ENCODE assay signal across 19 cellular contexts in genomic region chr1:6526316-6526715, GRCh38. TPM values are rescaled to one million over a fixed set of nuclear protein-coding genes. Genes with fewer than 3 reads are reported as not detected.
A peak's percentile ranks its signal among the peaks of the same experiment; 100 is the strongest.
DNase-seq lines count a peak whose midpoint lies in the region; ATAC-seq and TF ChIP-seq lines count a peak whose summit lies in the region.
"Had no signal": no experiment of that assay in that cellular context is flagged by ENCODE, and none has a peak within 500 bp of the region (broad histone marks: within the 10 kb centered on the region; RNA-seq: fewer than 3 reads in every experiment).

No MANE protein-coding gene starts in this region.

- H3K9me3 ChIP-seq in OCI-LY7 (ENCODE audit: low read length) = no peaks in the 10 kb centered on the region
- H3K9me3 ChIP-seq: BLaER1 treated with 17β-estradiol and CSF1 and Interleukin-3, amounts not matched to agents 10 nM and 100 nM had no signal

- H3K4me1 Mint-ChIP-seq in neural crest cell = no peaks in the 10 kb centered on the region
- H3K4me1 Mint-ChIP-seq in stimulated activated naive B cell treated with anti-CD40 and anti-IgM and Interleukin-4, amounts not matched to agents 10 μg/mL and 1 μg/mL and 100 μg/mL, for 72 hours = peaks cover 4 to 8% of the 10 kb centered on the region in 2 donors
- H3K4me1 Mint-ChIP-seq: B cell had no signal

- peak in 1 of 2 donors; percentile 14 for ATAC-seq in activated naive CD4-positive, alpha-beta T cell treated with anti-CD3 and anti-CD28 coated beads, Interleukin-2, amount 50 U/mL, for 72 hours
- peak; percentile 21 for ATAC-seq in esophagus mucosa
- ATAC-seq in stimulated activated naive B cell treated with anti-CD40 and anti-IgM and Interleukin-4, amounts not matched to agents 10 μg/mL and 1 μg/mL and 100 μg/mL, for 72 hours (replicated peaks) = no peak
- ATAC-seq in HG03565 (IDR thresholded peaks at IDR 0.05; ENCODE audit: unreplicated experiment) = no peak
- ATAC-seq: CD8-positive, alpha-beta T cell; HepG2 had no signal

- intact Hi-C loops in OCI-LY7 (cut with micrococcal nuclease; ENCODE audit: unreplicated experiment) = no loop called here

- no TSS peak for BruUV-seq in OCI-LY7 (replicated peaks; lab: Mats Ljungman, UMichigan)

- no peaks in the 10 kb centered on the region for H3K9me3 Mint-ChIP-seq in activated naive CD4-positive, alpha-beta T cell treated with anti-CD3 and anti-CD28 coated beads, Interleukin-2, amount 50 U/mL, for 72 hours
- no peaks in the 10 kb centered on the region for H3K9me3 Mint-ChIP-seq in neural crest cell
- H3K9me3 Mint-ChIP-seq in stimulated activated naive B cell treated with anti-CD40 and anti-IgM and Interleukin-4, amounts not matched to agents 10 μg/mL and 1 μg/mL and 100 μg/mL, for 72 hours = no peaks in the 10 kb centered on the region
- H3K9me3 Mint-ChIP-seq: CD8-positive, alpha-beta T cell; H9 had no signal

- no peaks in the 10 kb centered on the region for H3K36me3 Mint-ChIP-seq in activated naive CD4-positive, alpha-beta T cell treated with anti-CD3 and anti-CD28 coated beads, Interleukin-2, amount 50 U/mL, for 72 hours
- peaks cover 4% of the 10 kb centered on the region for H3K36me3 Mint-ChIP-seq in neural crest cell (ENCODE audit: low read depth)
- peaks cover 37 to 40% of the 10 kb centered on the region in 2 donors for H3K36me3 Mint-ChIP-seq in stimulated activated naive B cell treated with anti-CD40 and anti-IgM and Interleukin-4, amounts not matched to agents 10 μg/mL and 1 μg/mL and 100 μg/mL, for 72 hours

- H3K27me3 Mint-ChIP-seq in neural crest cell (ENCODE audit: low read depth) = no peaks in the 10 kb centered on the region
- no peaks in the 10 kb centered on the region for H3K27me3 Mint-ChIP-seq in stimulated activated naive B cell treated with anti-CD40 and anti-IgM and Interleukin-4, amounts not matched to agents 10 μg/mL and 1 μg/mL and 100 μg/mL, for 72 hours
- H3K27me3 Mint-ChIP-seq: B cell had no signal

- no peaks in the 10 kb centered on the region for H3K79me2 ChIP-seq in OCI-LY7 (ENCODE audit: insufficient read depth, low read depth, low read length)

- no peak overlapping the region for H2AFZ ChIP-seq in OCI-LY7 (ENCODE audit: low read length)

- H3K27ac Mint-ChIP-seq in activated naive CD4-positive, alpha-beta T cell treated with anti-CD3 and anti-CD28 coated beads, Interleukin-2, amount 50 U/mL, for 72 hours = peak overlapping the region; percentile 22 to 52
- peak overlapping the region; percentile 59 for H3K27ac Mint-ChIP-seq in neural crest cell (ENCODE audit: unreplicated experiment)
- H3K27ac Mint-ChIP-seq in stimulated activated naive B cell treated with anti-CD40 and anti-IgM and Interleukin-4, amounts not matched to agents 10 μg/mL and 1 μg/mL and 100 μg/mL, for 72 hours = peak overlapping the region; percentile 37
- H3K27ac Mint-ChIP-seq: B cell; CD8-positive, alpha-beta T cell; H9 had no signal

- POLR2A ChIA-PET in OCI-LY7 (lab: Charles Lee) = no interaction called here

- H3K4me3 Mint-ChIP-seq in neural crest cell = no peak overlapping the region
- no peak overlapping the region for H3K4me3 Mint-ChIP-seq in stimulated activated naive B cell treated with anti-CD40 and anti-IgM and Interleukin-4, amounts not matched to agents 10 μg/mL and 1 μg/mL and 100 μg/mL, for 72 hours
- H3K4me3 Mint-ChIP-seq: B cell; CD8-positive, alpha-beta T cell; H9 had no signal

- no peak overlapping the region for H3K4me2 ChIP-seq in OCI-LY7 (ENCODE audit: low read length)
- H3K4me2 ChIP-seq: BLaER1 treated with 17β-estradiol and CSF1 and Interleukin-3, amounts not matched to agents 10 nM and 100 nM had no signal

- H4K20me1 ChIP-seq in OCI-LY7 (ENCODE audit: insufficient read depth, low read length) = no peaks in the 10 kb centered on the region

- no peaks in the 10 kb centered on the region for H3K9me2 ChIP-seq in OCI-LY7 (ENCODE audit: insufficient read depth, low read length)

- no peak for TF ChIP-seq CTCF in neural crest cell (conservative IDR thresholded peaks at IDR 0.05)
- TF ChIP-seq CTCF in OCI-LY7 (conservative IDR thresholded peaks at IDR 0.05; ENCODE audit: low read length) = no peak

- H3K36me3 ChIP-seq in OCI-LY7 (ENCODE audit: insufficient read depth, low read length) = peaks cover 70% of the 10 kb centered on the region

- no peaks in the 10 kb centered on the region for H3K4me1 ChIP-seq in OCI-LY7 (ENCODE audit: insufficient read depth, low read length, poor library complexity, severe bottlenecking)
- H3K4me1 ChIP-seq: BLaER1 treated with 17β-estradiol and CSF1 and Interleukin-3, amounts not matched to agents 10 nM and 100 nM had no signal

- CTCF ChIA-PET in OCI-LY7 (lab: Charles Lee; ENCODE audit: unreplicated experiment) = no interaction called here

- no peak for DNase-seq in activated naive CD4-positive, alpha-beta T cell treated with anti-CD3 and anti-CD28 coated beads, Interleukin-2, amount 50 U/mL, for 72 hours (ENCODE audit: low spot score in 2 of 2)
- DNase-seq in activated naive CD4-positive, alpha-beta T cell (lab: John Stamatoyannopoulos, UW) = no peak
- DNase-seq in neural crest cell (ENCODE audit: low read depth, low spot score) (no peak), OCI-LY7 (ENCODE audit: low spot score) (no peak), mucosa of gallbladder (ENCODE audit: low spot score) (no peak)
- DNase-seq in stimulated activated naive B cell treated with anti-CD40 and anti-IgM and Interleukin-4, amounts not matched to agents 10 μg/mL and 1 μg/mL and 100 μg/mL, for 72 hours = no peak
- DNase-seq: 8988T; Calu3; CD8-positive, alpha-beta T cell; DMS79 treated with DMSO at 0.1 percent for 48 hours; GF-D8; H9 had no signal

- H3K4me3 ChIP-seq in OCI-LY7 (ENCODE audit: low read depth, low read length, poor library complexity, severe bottlenecking) = no peak overlapping the region
- H3K4me3 ChIP-seq: BLaER1 treated with 17β-estradiol and CSF1 and Interleukin-3, amounts not matched to agents 10 nM and 100 nM had no signal

- no peak overlapping the region for H3K27ac ChIP-seq in OCI-LY7 (ENCODE audit: low read depth, low read length, poor library complexity, severe bottlenecking)
- H3K27ac ChIP-seq: BLaER1 treated with 17β-estradiol and CSF1 and Interleukin-3, amounts not matched to agents 10 nM and 100 nM had no signal

RNA-seq across cellular contexts. Expression of gene NOL9, which starts 28.0 kb away (rescaled TPM):
- total RNA-seq in activated naive CD4-positive, alpha-beta T cell treated with anti-CD3 and anti-CD28 coated beads, Interleukin-2, amount 50 U/mL, for 72 hours = 10 to 100 TPM; 37.5 to 42.1 TPM
- total RNA-seq in esophagus mucosa (19.7 TPM), neural crest cell (47.2 and 52.4 TPM in 2 replicates), OCI-LY7 (2022) (58.8 and 65.5 TPM in 2 replicates), mucosa of gallbladder (24.2 TPM)
- 30.7 and 39.1 TPM in 2 replicates for total RNA-seq in OCI-LY7 (2014; rRNA removed; shearing (Covaris generic))

RNA-seq across cellular contexts. Expression of gene TAS1R1, which starts 28.8 kb away (rescaled TPM):
- total RNA-seq in activated naive CD4-positive, alpha-beta T cell treated with anti-CD3 and anti-CD28 coated beads, Interleukin-2, amount 50 U/mL, for 72 hours = not detected
- total RNA-seq in esophagus mucosa = not detected
- total RNA-seq in neural crest cell = not detected in 2 replicates
- not detected in 2 replicates for total RNA-seq in OCI-LY7 (2014; rRNA removed; shearing (Covaris generic))
- total RNA-seq in OCI-LY7 (2022) = 0.11 TPM in 1 of 2 replicates, not detected in the other
- total RNA-seq in mucosa of gallbladder = 0.49 TPM
- total RNA-seq: A673; B cell; Calu3; CD8-positive, alpha-beta T cell; H1; H9 had no signal

RNA-seq across cellular contexts. Expression of gene PLEKHG5, which starts 34.8 kb away (rescaled TPM):
- 1 to 10 TPM; 2.8 to 3.9 TPM for total RNA-seq in activated naive CD4-positive, alpha-beta T cell treated with anti-CD3 and anti-CD28 coated beads, Interleukin-2, amount 50 U/mL, for 72 hours
- total RNA-seq in esophagus mucosa (24.4 TPM), neural crest cell (28.9 and 31.7 TPM in 2 replicates), OCI-LY7 (2022) (1.7 and 2.4 TPM in 2 replicates), mucosa of gallbladder (18.5 TPM)
- total RNA-seq in OCI-LY7 (2014; rRNA removed; shearing (Covaris generic)) = 0.67 and 1.6 TPM in 2 replicates

RNA-seq across cellular contexts. Expression of gene ZBTB48, which starts 53.5 kb away (rescaled TPM):
- 10 to 100 TPM; 22.8 to 25.8 TPM for total RNA-seq in activated naive CD4-positive, alpha-beta T cell treated with anti-CD3 and anti-CD28 coated beads, Interleukin-2, amount 50 U/mL, for 72 hours
- total RNA-seq in esophagus mucosa (14.5 TPM), neural crest cell (35.7 and 41.0 TPM in 2 replicates), OCI-LY7 (2022) (51.3 and 58.2 TPM in 2 replicates), mucosa of gallbladder (55.1 TPM)
- 28.9 and 41.9 TPM in 2 replicates for total RNA-seq in OCI-LY7 (2014; rRNA removed; shearing (Covaris generic))
